In genomic region chr2:120681181-120681580, GRCh38 we compare ENCODE assay signal across 1 cellular context.
TF ChIP-seq lines count a peak whose summit lies in the region.

No MANE protein-coding gene starts in this region.

TF ChIP-seq in IMR-90, 13 proteins besides CTCF, POLR2A, EP300 and RAD21:
- TF ChIP-seq BHLHE40 (IDR thresholded peaks at IDR 0.05; ENCODE audit: low read depth, low read length) (no peak), USF2 (IDR thresholded peaks at IDR 0.05; ENCODE audit: low read depth, low read length) (no peak), RCOR1 (IDR thresholded peaks at IDR 0.05; ENCODE audit: insufficient replicate concordance, low read length) (no peak), NFE2L2 (IDR thresholded peaks at IDR 0.05; ENCODE audit: low read depth, low read length) (no peak), CHD1 (IDR thresholded peaks at IDR 0.05; ENCODE audit: low read depth, low read length) (no peak), MAZ (IDR thresholded peaks at IDR 0.05; ENCODE audit: borderline replicate concordance, low read depth, low read length) (no peak), RFX5 (IDR thresholded peaks at IDR 0.05; ENCODE audit: low read depth, low read length) (no peak), MXI1 (IDR thresholded peaks at IDR 0.05; ENCODE audit: borderline replicate concordance, low read depth, low read length) (no peak), CEBPB (IDR thresholded peaks at IDR 0.05; ENCODE audit: low read depth, low read length) (no peak), ELK1 (IDR thresholded peaks at IDR 0.05; ENCODE audit: borderline replicate concordance, low read depth, low read length) (no peak), FOS (IDR thresholded peaks at IDR 0.05; ENCODE audit: low read depth, low read length) (no peak), MAFK (IDR thresholded peaks at IDR 0.05; ENCODE audit: low read depth, low read length) (no peak), SMC3 (IDR thresholded peaks at IDR 0.05; ENCODE audit: low read depth, low read length) (no peak)
TF ChIP-seq in IMR-90: peak in this region for 0.
